16 cellular contexts compared by ENCODE assay signal in genomic region chr4:16752150-16752549, GRCh38.
DNase-seq lines count a peak whose midpoint lies in the region; ATAC-seq, FAIRE-seq and TF ChIP-seq lines count a peak whose summit lies in the region.
"Had no signal": no experiment of that assay in that cellular context is flagged by ENCODE, and none has a peak within 500 bp of the region (broad histone marks: within the 10 kb centered on the region; RNA-seq: fewer than 3 reads in every experiment).

No MANE protein-coding gene starts in this region.

- H3K27me3 Mint-ChIP-seq in H9 (ENCODE audit: low read depth): no peaks in the 10 kb centered on the region
- peaks cover 4% of the 10 kb centered on the region for H3K27me3 Mint-ChIP-seq in progenitor cell of endocrine pancreas

- POLR2A ChIA-PET in PC-3 (lab: Charles Lee; ENCODE audit: unreplicated experiment): no interaction called here

- no peaks in the 10 kb centered on the region for H3K79me1 ChIP-seq in H9 (ENCODE audit: insufficient read depth, low read depth, low read length, poor library complexity, severe bottlenecking)

- ATAC-seq in PC-3: no peak
- no peak for ATAC-seq in HG03457 (IDR thresholded peaks at IDR 0.05; ENCODE audit: unreplicated experiment)
- ATAC-seq: left cardiac atrium had no signal

- H2AK5ac ChIP-seq in H9 (ENCODE audit: insufficient read length, low read length): no peak overlapping the region

- H3K4me3 Mint-ChIP-seq in H9: no peak overlapping the region
- no peak overlapping the region for H3K4me3 Mint-ChIP-seq in progenitor cell of endocrine pancreas (ENCODE audit: low read depth)
- H3K4me3 Mint-ChIP-seq: activated naive CD4-positive, alpha-beta T cell treated with anti-CD3 and anti-CD28 coated beads for 36 hours had no signal

- H3F3A ChIP-seq in PC-3 (ENCODE audit: low read length, unreplicated experiment): no peaks in the 10 kb centered on the region

- no peaks in the 10 kb centered on the region for H3K9me3 Mint-ChIP-seq in H9
- H3K9me3 Mint-ChIP-seq in progenitor cell of endocrine pancreas (ENCODE audit: low read depth): no peaks in the 10 kb centered on the region
- H3K9me3 Mint-ChIP-seq: activated naive CD4-positive, alpha-beta T cell treated with anti-CD3 and anti-CD28 coated beads for 36 hours had no signal

- no peak overlapping the region for H3K4me3 ChIP-seq in PC-3 (ENCODE audit: low read length)
- H3K4me3 ChIP-seq in epithelial cell of esophagus (ENCODE audit: low read length): no peak overlapping the region
- H3K4me3 ChIP-seq: colonic mucosa had no signal

- H3K79me2 ChIP-seq in H9 (ENCODE audit: insufficient read depth, low read length) (no peaks in the 10 kb centered on the region; the same call in 1 of the 2 replicates), PC-3 (ENCODE audit: low read length) (no peaks in the 10 kb centered on the region)

- TF ChIP-seq POLR2A in GM12891 (IDR thresholded peaks at IDR 0.05; ENCODE audit: low read depth, low read length): no peak

- H3K36me3 Mint-ChIP-seq in H9 (ENCODE audit: insufficient read depth in 1 of 3, low read depth in 3 of 3) (peaks cover 10 to 20% (median 18%) of the 10 kb centered on the region in 3 experiments; a peak in 6 of 7 replicates), progenitor cell of endocrine pancreas (ENCODE audit: insufficient read depth) (no peaks in the 10 kb centered on the region)

- H3K27ac ChIP-seq in H9 (ENCODE audit: insufficient read length, low read depth, low read length) (no peak overlapping the region), PC-3 (ENCODE audit: low read length) (no peak overlapping the region)
- H3K27ac ChIP-seq: colonic mucosa, neutrophil had no signal

- H2BK5ac ChIP-seq in H9 (ENCODE audit: insufficient read length, low read length): no peak overlapping the region

- intact Hi-C loops in PC-3 (cut with micrococcal nuclease): loop anchor here (5.0 kb wide), 1 partner anchor 460 kb away; no protein-coding TSS in a partner anchor

- no peak for DNase-seq in H9
- peak; percentile 16 for DNase-seq in PC-3
- DNase-seq in epithelial cell of esophagus (ENCODE audit: low read depth): peak; percentile 1
- DNase-seq in progenitor cell of endocrine pancreas (ENCODE audit: low spot score, unreplicated experiment): no peak
- DNase-seq in GM12891 (ENCODE audit: insufficient read length, low spot score): no peak
- DNase-seq in medulla oblongata (ENCODE audit: extremely low spot score): no peak
- DNase-seq: activated naive CD4-positive, alpha-beta T cell treated with anti-CD3 and anti-CD28 coated beads for 36 hours; colonic mucosa; GOT3; left cardiac atrium; NCI-H1105 treated with DMSO at 0.1 percent for 48 hours; NCI-H510A; SHP77 treated with DMSO at 0.1 percent for 48 hours had no signal

- H3K4me2 ChIP-seq in H9 (ENCODE audit: insufficient read depth, insufficient read length, low read length): no peak overlapping the region
- H3K4me2 ChIP-seq in PC-3 (ENCODE audit: low read length): no peak overlapping the region

- H3K23ac ChIP-seq in H9 (ENCODE audit: insufficient read length, low read depth, low read length): no peak overlapping the region

- H2BK15ac ChIP-seq in H9 (ENCODE audit: low read depth, low read length): no peak overlapping the region

- H3K27me3 ChIP-seq in H9 (ENCODE audit: insufficient read depth, low read length): no peaks in the 10 kb centered on the region
- H3K27me3 ChIP-seq in PC-3 (ENCODE audit: low read length): peaks cover 53% of the 10 kb centered on the region
- H3K27me3 ChIP-seq: colonic mucosa, neutrophil had no signal

- no peak overlapping the region for H3K18ac ChIP-seq in H9 (ENCODE audit: insufficient read length, low read depth, low read length)

- H3K14ac ChIP-seq in H9 (ENCODE audit: insufficient read depth, low read length): no peak overlapping the region

- H3K4me1 Mint-ChIP-seq in H9 (peaks cover 22 to 26% of the 10 kb centered on the region in 2 experiments), progenitor cell of endocrine pancreas (ENCODE audit: low read depth) (peaks cover 2% of the 10 kb centered on the region)

- H3K4ac ChIP-seq in H9 (ENCODE audit: low read depth, low read length): no peak overlapping the region

- H3K23me2 ChIP-seq in H9 (ENCODE audit: insufficient read length, low read depth, low read length, poor library complexity, severe bottlenecking): no peaks in the 10 kb centered on the region

- H2AFZ ChIP-seq in H9 (ENCODE audit: low read length): no peak overlapping the region
- no peak overlapping the region for H2AFZ ChIP-seq in PC-3 (ENCODE audit: low read length)

- H3T11ph ChIP-seq in H9 (ENCODE audit: low read length): no peak overlapping the region

- no peak overlapping the region for H4K5ac ChIP-seq in H9 (ENCODE audit: insufficient read length, low read depth, low read length)

- H3K36me3 ChIP-seq in PC-3 (ENCODE audit: low read depth, low read length): no peaks in the 10 kb centered on the region
- H3K36me3 ChIP-seq: colonic mucosa, neutrophil had no signal

- H2BK20ac ChIP-seq in H9 (ENCODE audit: low read depth, low read length, poor library complexity, severe bottlenecking): no peak overlapping the region

- TF ChIP-seq CTCF in H9 (conservative IDR thresholded peaks at IDR 0.05) (peak; percentile 56), PC-3 (conservative IDR thresholded peaks at IDR 0.05; ENCODE audit: low read depth, low read length) (peak; percentile 49), epithelial cell of esophagus (IDR thresholded peaks at IDR 0.05; ENCODE audit: insufficient read depth, low read depth, low read length, missing control alignments) (no peak), progenitor cell of endocrine pancreas (IDR thresholded peaks at IDR 0.05; ENCODE audit: unreplicated experiment) (peak; percentile 26)

- no peak overlapping the region for H3K56ac ChIP-seq in H9 (ENCODE audit: insufficient read length, low read depth, low read length)

- H2BK12ac ChIP-seq in H9 (ENCODE audit: insufficient read length, low read depth, low read length): no peak overlapping the region

- H4K20me1 ChIP-seq in H9 (ENCODE audit: control insufficient read depth, insufficient read depth, insufficient read length): no peaks in the 10 kb centered on the region
- H4K20me1 ChIP-seq in PC-3 (ENCODE audit: low read length): no peaks in the 10 kb centered on the region

- no peaks in the 10 kb centered on the region for H3K9me3 ChIP-seq in H9 (ENCODE audit: control insufficient read depth, low read depth, low read length)
- H3K9me3 ChIP-seq in PC-3 (ENCODE audit: low read length): no peaks in the 10 kb centered on the region
- H3K9me3 ChIP-seq: colonic mucosa, neutrophil had no signal

- CTCF ChIA-PET in PC-3 (lab: Charles Lee): no interaction called here

- H3K27ac Mint-ChIP-seq in H9 (no peak overlapping the region), progenitor cell of endocrine pancreas (no peak overlapping the region)
- H3K27ac Mint-ChIP-seq: activated naive CD4-positive, alpha-beta T cell treated with anti-CD3 and anti-CD28 coated beads for 36 hours had no signal

- no peak for FAIRE-seq in GM12891 (lab: Jason Lieb, UNC)
- FAIRE-seq: GM19239 had no signal

- no peaks in the 10 kb centered on the region for H3K9me2 ChIP-seq in PC-3 (replicated peaks; ENCODE audit: low read length)

- no peak overlapping the region for H2BK120ac ChIP-seq in H9 (ENCODE audit: low read depth, low read length, poor library complexity, severe bottlenecking)

- no peak overlapping the region for H4K91ac ChIP-seq in H9 (ENCODE audit: insufficient read length, low read depth, low read length)

- H3K9ac ChIP-seq in H9 (ENCODE audit: extremely low read depth, insufficient read length, low read length) (no peak overlapping the region), PC-3 (ENCODE audit: low read length) (no peak overlapping the region)

- no TSS peak for BruUV-seq in PC-3 (replicated peaks; lab: Mats Ljungman, UMichigan)

- no peak overlapping the region for H4K8ac ChIP-seq in H9 (replicated peaks; ENCODE audit: insufficient read length, low read depth, low read length)

- peaks cover 6% of the 10 kb centered on the region; the same call in 1 of the 2 replicates for H3K4me1 ChIP-seq in H9 (ENCODE audit: insufficient read depth, low read length)
- no peaks in the 10 kb centered on the region for H3K4me1 ChIP-seq in PC-3 (ENCODE audit: insufficient read depth, low read length)
- H3K4me1 ChIP-seq: colonic mucosa had no signal

TF ChIP-seq in GM12891, 5 proteins besides CTCF, POLR2A, EP300 and RAD21:
- TF ChIP-seq TAF1 (IDR thresholded peaks at IDR 0.05; ENCODE audit: low read depth, low read length) (no peak), POU2F2 (IDR thresholded peaks at IDR 0.05; ENCODE audit: low read depth, low read length) (no peak), PAX5 (IDR thresholded peaks at IDR 0.05; ENCODE audit: insufficient read depth, low read length, severe bottlenecking) (no peak), SPI1 (IDR thresholded peaks at IDR 0.05; ENCODE audit: low read depth, low read length) (no peak)

Comparison
In these comparisons a context has a peak if more than half of its experiments do, and no peak if none do; other contexts are left out.
1. DNase-seq: peak in PC-3 (single experiment) and epithelial cell of esophagus (single experiment); none in H9 (single experiment), progenitor cell of endocrine pancreas (single experiment), GM12891 (single experiment) and medulla oblongata (single experiment).